Comparison of ENCODE assay signal across 8 cellular contexts in genomic region chr2:236123716-236124115, GRCh38. TPM values are rescaled to one million over a fixed set of nuclear protein-coding genes. Genes with fewer than 3 reads are reported as not detected.
"Had no signal": no experiment of that assay in that cellular context is flagged by ENCODE, and none has a peak within 500 bp of the region (broad histone marks: within the 10 kb centered on the region; RNA-seq: fewer than 3 reads in every experiment).

No MANE protein-coding gene starts in this region.

- H3K36me3 ChIP-seq: HAP-1 had no signal

- H3K4me1 ChIP-seq: HAP-1 had no signal

- DNase-seq: GM23248, GOT3, HFFc6 had no signal

- H3K9ac ChIP-seq: GM23248 had no signal

- H3K9me3 ChIP-seq: HAP-1 had no signal

- H2AFZ ChIP-seq: GM23248 had no signal

- ATAC-seq: HCT116, HepG2 had no signal

- H3K4me3 ChIP-seq: GM23248, HAP-1 had no signal

- H3K27ac ChIP-seq: GM23248, HL-60 had no signal

RNA-seq across cellular contexts. Expression of gene GBX2, which starts 44.5 kb away (rescaled TPM):
- total RNA-seq: GM23248, HepG2, HFFc6 had no signal
- polyA plus RNA-seq: GM23248, HepG2, IgD-negative memory B cell had no signal
